Comparison of ENCODE assay signal across 30 cellular contexts in genomic region chr1:228325267-228325666, GRCh38.
DNase-seq lines count a peak whose midpoint lies in the region; FAIRE-seq and TF ChIP-seq lines count a peak whose summit lies in the region.
"Had no signal": no experiment of that assay in that cellular context is flagged by ENCODE, and none has a peak within 500 bp of the region (broad histone marks: within the 10 kb centered on the region; RNA-seq: fewer than 3 reads in every experiment).

No MANE protein-coding gene starts in this region.

- DNase-seq in GM19239 (ENCODE audit: insufficient read length, low spot score): no peak
- DNase-seq in GM10266 (ENCODE audit: extremely low spot score): no peak
- DNase-seq: 8988T; ACHN; AML-193; BE2C; C1 segment of cervical spinal cord; Caco-2; Calu3; CD4-positive, alpha-beta memory T cell; CD4-positive, alpha-beta T cell; CD4-positive, CD25-positive, alpha-beta regulatory T cell; CD8-positive, alpha-beta memory T cell; CD8-positive, alpha-beta T cell; COR-L47; DMS 273 treated with DMSO at 0.1 percent for 48 hours; DMS153; DMS53; DMS79; DMS79 treated with DMSO at 0.1 percent for 48 hours; DND-41; EL had no signal

- POLR2A ChIA-PET in HEK293 (lab: Yijun Ruan, JAX): interaction anchor here (0.6 kb wide), 2 partner anchors 82 to 1016 kb away, joined by 4 to 9 read pairs; partner anchors contain the start of gene TRIM11

- H3K36me3 ChIP-seq in HEK293 (ENCODE audit: control insufficient read depth in 2 of 2, insufficient read depth in 1 of 2, low read length in 2 of 2): peaks cover 10 to 28% of the 10 kb centered on the region in 2 experiments
- H3K36me3 ChIP-seq: BE2C had no signal

- CTCF ChIA-PET in HEK293 (lab: Yijun Ruan, JAX): no interaction called here

- no peaks in the 10 kb centered on the region for H3K9me3 ChIP-seq in HEK293 (ENCODE audit: control insufficient read depth, insufficient read depth, low read depth, low read length)
- H3K9me3 ChIP-seq: BE2C had no signal

- peak; percentile 78 for FAIRE-seq in TTC549 (lab: Jason Lieb, UNC)
- no peak for FAIRE-seq in GM19239 (lab: Jason Lieb, UNC)
- FAIRE-seq: A204.1, A549 had no signal

- H3K4me3 ChIP-seq in HEK293 (ENCODE audit: low read depth, low read length): no peak overlapping the region
- H3K4me3 ChIP-seq: A549; BLaER1; BLaER1 treated with 17β-estradiol and CSF1 and Interleukin-3, amounts not matched to agents 10 nM and 100 nM had no signal

- TF ChIP-seq CTCF in HEK293 (tag by site-specific recombination; IDR thresholded peaks at IDR 0.05) (no peak), GM10266 (IDR thresholded peaks at IDR 0.05; ENCODE audit: control insufficient read depth, insufficient read depth, low read depth, missing control alignments) (no peak)

- no peak overlapping the region for H3K27ac ChIP-seq in HEK293 (ENCODE audit: extremely low read depth, low read depth, low read length)
- H3K27ac ChIP-seq: 22Rv1; A549; BLaER1; BLaER1 treated with 17β-estradiol and CSF1 and Interleukin-3, amounts not matched to agents 10 nM and 100 nM; C4-2B had no signal

- no peaks in the 10 kb centered on the region for H3K4me1 ChIP-seq in HEK293 (ENCODE audit: control insufficient read depth, insufficient read depth, low read length)
- H3K4me1 ChIP-seq: A549; BE2C; BLaER1; BLaER1 treated with 17β-estradiol and CSF1 and Interleukin-3, amounts not matched to agents 10 nM and 100 nM; Caco-2 had no signal

TF ChIP-seq in HEK293, 187 proteins besides CTCF, POLR2A, EP300 and RAD21:
- no peak for TF ChIP-seq ZNF585B (tag by site-specific recombination; IDR thresholded peaks at IDR 0.05)
- no peak for TF ChIP-seq ZBTB7A (tag by site-specific recombination; IDR thresholded peaks at IDR 0.05; ENCODE audit: low read depth)
- TF ChIP-seq ZNF48 (tag by site-specific recombination; IDR thresholded peaks at IDR 0.05): no peak
- TF ChIP-seq ZNF248 (tag by site-specific recombination; IDR thresholded peaks at IDR 0.05): peak; percentile 91
